In genomic region chr9:126986506-126986951, GRCh38 we compare ENCODE assay signal across 9 cellular contexts.
DNase-seq lines count a peak whose midpoint lies in the region; ATAC-seq, FAIRE-seq and TF ChIP-seq lines count a peak whose summit lies in the region.
"Had no signal": no experiment of that assay in that cellular context is flagged by ENCODE, and none has a peak within 500 bp of the region (broad histone marks: within the 10 kb centered on the region; RNA-seq: fewer than 3 reads in every experiment).

No MANE protein-coding gene starts in this region.

- peak; percentile 14 for DNase-seq in NK-92 treated with Interleukin-12 subunit alpha and Interleukin-12 subunit beta, amount 100 ng/mL, for 24 hours (lab: John Stamatoyannopoulos, UW)
- no peak for DNase-seq in NK-92 (lab: John Stamatoyannopoulos, UW; ENCODE audit: unreplicated experiment)
- no peak for DNase-seq in RWPE2 (ENCODE audit: low spot score)
- peak; percentile 19 for DNase-seq in central memory CD4-positive, alpha-beta T cell
- peak; percentile 13 to 14 for DNase-seq in stimulated activated CD8-positive, alpha-beta memory T cell treated with anti-CD3 and anti-CD28 coated beads, Interleukin-15, amount 100 ng/mL, for 4 hours (ENCODE audit: low read depth in 2 of 2)
- DNase-seq in frontal cortex (ENCODE audit: low spot score in 2 of 2) = no peak
- no peak for DNase-seq in NCI-H1930 (lab: John Stamatoyannopoulos, UW)
- no peak for DNase-seq in OCI-M2 (lab: John Stamatoyannopoulos, UW; ENCODE audit: unreplicated experiment)

- peak; percentile 51 for ATAC-seq in RWPE2 (ENCODE audit: low read depth)

- H3K4me3 ChIP-seq in RWPE2 (ENCODE audit: severe bottlenecking) = no peak overlapping the region

- TF ChIP-seq CTCF in RWPE2 (IDR thresholded peaks at IDR 0.05; ENCODE audit: poor library complexity, severe bottlenecking) = no peak

- H3K27ac ChIP-seq in RWPE2 (ENCODE audit: poor library complexity, severe bottlenecking) = peak overlapping the region; percentile 78
- H3K27ac ChIP-seq: 22Rv1 had no signal

- no peaks in the 10 kb centered on the region for H3K27me3 ChIP-seq in RWPE2 (ENCODE audit: insufficient read depth, poor library complexity, severe bottlenecking)

- peaks cover 25% of the 10 kb centered on the region for H3K4me1 ChIP-seq in RWPE2 (ENCODE audit: insufficient read depth, poor library complexity, severe bottlenecking)

- no peaks in the 10 kb centered on the region for H3K36me3 ChIP-seq in RWPE2 (ENCODE audit: low read depth)

- no peaks in the 10 kb centered on the region for H3K9me3 ChIP-seq in RWPE2 (ENCODE audit: severe bottlenecking)

- no peak for FAIRE-seq in frontal cortex (lab: Jason Lieb, UNC)

Comparison
In these comparisons a context has a peak if more than half of its experiments do, and no peak if none do; other contexts are left out.
1. DNase-seq: peak in NK-92 treated with Interleukin-12 subunit alpha and Interleukin-12 subunit beta, amount 100 ng/mL, for 24 hours (single experiment), central memory CD4-positive, alpha-beta T cell (single experiment) and stimulated activated CD8-positive, alpha-beta memory T cell treated with anti-CD3 and anti-CD28 coated beads, Interleukin-15, amount 100 ng/mL, for 4 hours (2 of 2); none in NK-92 (single experiment), RWPE2 (single experiment), frontal cortex (0 of 2), NCI-H1930 (0 of 2) and OCI-M2 (single experiment).